In genomic region chr1:155598842-155599331, GRCh38 we compare ENCODE assay signal across 10 cellular contexts. TPM values are rescaled to one million over a fixed set of nuclear protein-coding genes. Genes with fewer than 3 reads are reported as not detected.
DNase-seq lines count a peak whose midpoint lies in the region; FAIRE-seq and TF ChIP-seq lines count a peak whose summit lies in the region.
"Had no signal": no experiment of that assay in that cellular context is flagged by ENCODE, and none has a peak within 500 bp of the region (broad histone marks: within the 10 kb centered on the region; RNA-seq: fewer than 3 reads in every experiment).

No MANE protein-coding gene starts in this region.

- H3K9me2 ChIP-seq in Karpas-422 (replicated peaks; ENCODE audit: insufficient read depth, low read length): no peaks in the 10 kb centered on the region

- H3K4me2 ChIP-seq in Karpas-422 (ENCODE audit: low read depth, low read length, poor library complexity, severe bottlenecking): no peak overlapping the region

- H3K9me3 ChIP-seq in AG04450 (ENCODE audit: control insufficient read depth, insufficient read depth, low read length): no peaks in the 10 kb centered on the region
- H3K9me3 ChIP-seq in Karpas-422 (ENCODE audit: low read length): no peaks in the 10 kb centered on the region
- H3K9me3 ChIP-seq: ovary, SJSA1 had no signal

- no peak overlapping the region for H3K9ac ChIP-seq in Karpas-422 (ENCODE audit: low read length)

- DNase-seq in AG04450 (ENCODE audit: low read depth, low spot score) (no peak), Karpas-422 (no peak), bronchial epithelial cell (ENCODE audit: low read depth) (peak; percentile 5), left kidney (ENCODE audit: low read depth, low spot score) (peak; percentile 70), NCI-H2107 treated with DMSO at 0.1 percent for 48 hours (lab: John Stamatoyannopoulos, UW; ENCODE audit: unreplicated experiment) (no peak), frontal cortex (ENCODE audit: low spot score in 2 of 2) (no peak), mucosa of gallbladder (ENCODE audit: low spot score) (no peak)
- no peak for DNase-seq in stimulated activated CD4-positive, alpha-beta T cell treated with anti-CD3 and anti-CD28 coated beads, Interleukin-2, amount 100 ng/mL, for 48 hours

- H3K4me3 ChIP-seq in AG04450 (ENCODE audit: low read depth, low read length) (peak overlapping the region; percentile 15; the same call in 1 of the 2 replicates), Karpas-422 (ENCODE audit: low read length) (no peak overlapping the region), bronchial epithelial cell (ENCODE audit: low read depth, low read length) (no peak overlapping the region)
- H3K4me3 ChIP-seq: ovary, SJSA1 had no signal

- no peak for FAIRE-seq in bronchial epithelial cell (lab: Jason Lieb, UNC)
- no peak for FAIRE-seq in frontal cortex (lab: Jason Lieb, UNC)

- TF ChIP-seq CTCF in AG04450 (IDR thresholded peaks at IDR 0.05; ENCODE audit: low read depth, low read length) (no peak), bronchial epithelial cell (IDR thresholded peaks at IDR 0.05; ENCODE audit: insufficient read depth, low read length, severe bottlenecking) (no peak)

- H3K79me2 ChIP-seq in Karpas-422 (ENCODE audit: low read length): no peaks in the 10 kb centered on the region

- no peaks in the 10 kb centered on the region for H4K20me1 ChIP-seq in Karpas-422 (ENCODE audit: insufficient read depth, low read depth, low read length)

- POLR2A ChIA-PET in AG04450 (lab: Yijun Ruan, JAX): interaction anchor here (0.7 kb wide), 1 partner anchor 48 kb away, joined by 3 read pairs; no protein-coding TSS in a partner anchor

- peak overlapping the region; percentile 62; the same call in 1 of the 2 replicates for H2AFZ ChIP-seq in Karpas-422 (ENCODE audit: low read length)

- peaks cover 5% of the 10 kb centered on the region for H3K4me1 ChIP-seq in Karpas-422 (ENCODE audit: low read length)
- H3K4me1 ChIP-seq: SJSA1 had no signal

- H3K27me3 ChIP-seq in AG04450 (ENCODE audit: control insufficient read depth, insufficient read depth, low read length) (no peaks in the 10 kb centered on the region), Karpas-422 (ENCODE audit: low read length) (no peaks in the 10 kb centered on the region), bronchial epithelial cell (ENCODE audit: control insufficient read depth, insufficient read depth, low read length) (no peaks in the 10 kb centered on the region)
- H3K27me3 ChIP-seq: ovary, SJSA1 had no signal

- H3K27ac ChIP-seq in AG04450 (ENCODE audit: low read depth, low read length) (no peak overlapping the region), Karpas-422 (ENCODE audit: low read length) (no peak overlapping the region)
- H3K27ac ChIP-seq: ovary, SJSA1 had no signal

- CTCF ChIA-PET in AG04450 (lab: Charles Lee): interaction anchor here (0.6 to 0.7 kb wide), 3 partner anchors 50 to 349 kb away, joined by 3 to 4 read pairs (median 3); no protein-coding TSS in a partner anchor

- H3K36me3 ChIP-seq in Karpas-422 (ENCODE audit: insufficient read depth, low read length): no peaks in the 10 kb centered on the region
- H3K36me3 ChIP-seq in bronchial epithelial cell (ENCODE audit: control insufficient read depth, insufficient read depth, low read length): no peaks in the 10 kb centered on the region
- H3K36me3 ChIP-seq: ovary, SJSA1 had no signal

RNA-seq across cellular contexts. Expression of gene MSTO1, which starts 11.1 kb away (rescaled TPM):
- polyA plus RNA-seq in AG04450 (2011; rRNA removed): 17.1 and 22.5 TPM in 2 replicates
- 32.8 and 34.2 TPM in 2 replicates for polyA minus RNA-seq in AG04450 (2011; rRNA and poly(A)+ RNA removed)
- 55.2 and 56.9 TPM in 2 replicates for total RNA-seq in Karpas-422 (2014; rRNA removed; shearing (Covaris generic); ENCODE audit: low replicate concordance)
- total RNA-seq in bronchial epithelial cell: 39.3 and 69.0 TPM in 2 replicates
- total RNA-seq in frontal cortex: 21.6 TPM
- total RNA-seq in mucosa of gallbladder: 29.9 TPM

RNA-seq across cellular contexts. Expression of gene ASH1L, which starts 36.3 kb away (rescaled TPM):
- 24.0 and 30.6 TPM in 2 replicates for polyA plus RNA-seq in AG04450 (2011; rRNA removed)
- polyA minus RNA-seq in AG04450 (2011; rRNA and poly(A)+ RNA removed): 46.6 and 56.0 TPM in 2 replicates
- 27.2 and 45.1 TPM in 2 replicates for total RNA-seq in Karpas-422 (2014; rRNA removed; shearing (Covaris generic); ENCODE audit: low replicate concordance)
- total RNA-seq in bronchial epithelial cell: 15.0 and 23.3 TPM in 2 replicates
- total RNA-seq in frontal cortex: 56.7 TPM
- 52.2 TPM for total RNA-seq in mucosa of gallbladder

Comparison
In these comparisons a context has a peak if more than half of its experiments do, and no peak if none do; other contexts are left out.
1. DNase-seq: peak in bronchial epithelial cell (single experiment) and left kidney (single experiment); none in AG04450 (single experiment), Karpas-422 (single experiment), NCI-H2107 treated with DMSO at 0.1 percent for 48 hours (single experiment), frontal cortex (0 of 2), mucosa of gallbladder (single experiment) and stimulated activated CD4-positive, alpha-beta T cell treated with anti-CD3 and anti-CD28 coated beads, Interleukin-2, amount 100 ng/mL, for 48 hours (0 of 2).